In genomic region chr6:160930547-160931377, GRCh38 we compare ENCODE assay signal across 8 cellular contexts.
DNase-seq lines count a peak whose midpoint lies in the region; ATAC-seq and TF ChIP-seq lines count a peak whose summit lies in the region.

No MANE protein-coding gene starts in this region.

- H3K9me3 Mint-ChIP-seq in endothelial cell (ENCODE audit: unreplicated experiment) (no peaks in the 10 kb centered on the region), mesothelial cell of epicardium (no peaks in the 10 kb centered on the region)

- ATAC-seq in GM18508 (IDR thresholded peaks at IDR 0.05; ENCODE audit: insufficient read depth, unreplicated experiment) (peak; percentile 61), HG03060 (IDR thresholded peaks at IDR 0.05; ENCODE audit: low read depth, unreplicated experiment) (peak; percentile 62)

- H3K27me3 Mint-ChIP-seq in endothelial cell (ENCODE audit: unreplicated experiment) (peaks cover 3% of the 10 kb centered on the region), mesothelial cell of epicardium (ENCODE audit: low read depth) (peaks cover 5% of the 10 kb centered on the region)

- TF ChIP-seq CTCF in endothelial cell (IDR thresholded peaks at IDR 0.05; ENCODE audit: unreplicated experiment) (peak; percentile 85), mesothelial cell of epicardium (IDR thresholded peaks at IDR 0.05; ENCODE audit: unreplicated experiment) (peak; percentile 95)

- H3K36me3 Mint-ChIP-seq in endothelial cell (ENCODE audit: low read depth, unreplicated experiment): no peaks in the 10 kb centered on the region
- H3K36me3 Mint-ChIP-seq in mesothelial cell of epicardium: no peaks in the 10 kb centered on the region

- H3K27ac Mint-ChIP-seq in endothelial cell (ENCODE audit: unreplicated experiment): no peak overlapping the region
- no peak overlapping the region for H3K27ac Mint-ChIP-seq in mesothelial cell of epicardium

- H3K4me3 Mint-ChIP-seq in endothelial cell (ENCODE audit: unreplicated experiment) (peak overlapping the region; percentile 81), mesothelial cell of epicardium (peak overlapping the region; percentile 80)

- DNase-seq in 8988T: peak; percentile 69
- DNase-seq in NCI-H345 treated with DMSO at 0.1 percent for 48 hours (lab: John Stamatoyannopoulos, UW; ENCODE audit: unreplicated experiment): peak; percentile 26
- DNase-seq in activated CD8-positive, alpha-beta memory T cell treated with anti-CD3 and anti-CD28 coated beads, Interleukin-2, amount 50 U/mL, for 4 hours: peak; percentile 60
- peak; percentile 86 for DNase-seq in endothelial cell (ENCODE audit: low spot score)
- DNase-seq in mesothelial cell of epicardium (ENCODE audit: low spot score in 2 of 2, unreplicated experiment in 2 of 2): peak; percentile 72 to 91
- peak; percentile 27 for DNase-seq in stimulated activated CD8-positive, alpha-beta memory T cell treated with anti-CD3 and anti-CD28 coated beads, Interleukin-12 subunit alpha, Interleukin-12 subunit beta, amount 100 ng/mL, for 4 hours (ENCODE audit: low read depth)

- H3K4me1 Mint-ChIP-seq in endothelial cell (ENCODE audit: unreplicated experiment): no peaks in the 10 kb centered on the region
- peaks cover 11% of the 10 kb centered on the region for H3K4me1 Mint-ChIP-seq in mesothelial cell of epicardium

Comparison
In these comparisons a context has a peak if more than half of its experiments do, and no peak if none do; other contexts are left out.
1. Peak in every context shown above with its lines: DNase-seq and ATAC-seq.
2. DNase-seq: peak in every context shown above with its lines; median percentile 86 in endothelial cell; 82 in mesothelial cell of epicardium; 69 in 8988T; 60 in activated CD8-positive, alpha-beta memory T cell treated with anti-CD3 and anti-CD28 coated beads, Interleukin-2, amount 50 U/mL, for 4 hours; 27 in stimulated activated CD8-positive, alpha-beta memory T cell treated with anti-CD3 and anti-CD28 coated beads, Interleukin-12 subunit alpha, Interleukin-12 subunit beta, amount 100 ng/mL, for 4 hours; 26 in NCI-H345 treated with DMSO at 0.1 percent for 48 hours.